In the genomic region with DNA sequence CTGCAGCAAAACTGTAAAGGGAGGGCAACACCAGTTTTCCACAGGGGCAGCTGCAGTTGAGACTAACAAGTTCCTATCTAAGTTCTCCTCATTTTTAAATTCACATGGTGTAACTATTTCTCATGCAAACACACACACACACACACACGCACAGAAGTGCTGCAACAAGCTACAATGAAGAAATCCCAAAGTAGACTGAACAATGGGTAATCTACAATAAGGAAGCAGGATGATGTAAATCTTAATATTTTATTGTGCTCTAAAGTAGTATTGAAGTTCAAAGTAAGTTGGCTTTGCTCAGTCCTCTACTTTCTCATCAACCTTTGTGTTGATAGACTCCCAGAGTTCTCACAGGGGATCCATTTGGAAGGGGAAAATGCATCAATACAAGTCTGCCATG, we compare ENCODE assay signal across 2 cellular contexts.
DNase-seq lines count a peak whose midpoint lies in the region; ATAC-seq and TF ChIP-seq lines count a peak whose summit lies in the region.
"Not testable (repeated sequence)": the region's sequence is repeated elsewhere in the genome, so short reads cannot be mapped to it uniquely, and the experiment has no call there.

No MANE protein-coding gene starts in this region.

- not testable (repeated sequence) for H3K9me3 ChIP-seq in mucosa of descending colon

- peak; percentile 84 for ATAC-seq in left colon
- ATAC-seq in mucosa of descending colon: peak; percentile 60

- not testable (repeated sequence) for TF ChIP-seq CTCF in mucosa of descending colon (IDR thresholded peaks at IDR 0.05)

- DNase-seq in left colon, mucosa of descending colon: not testable (repeated sequence)

- not testable (repeated sequence) for H3K4me1 ChIP-seq in mucosa of descending colon (ENCODE audit: low read depth)

- H3K36me3 ChIP-seq in mucosa of descending colon (ENCODE audit: low read depth): not testable (repeated sequence)

- H3K4me3 ChIP-seq in mucosa of descending colon: not testable (repeated sequence)

- intact Hi-C loops in left colon (cut with DNase I, micrococcal nuclease); mucosa of descending colon (cut with DNase I, micrococcal nuclease): not testable (repeated sequence)
